Comparison of ENCODE assay signal across 8 cellular contexts in the genomic region with DNA sequence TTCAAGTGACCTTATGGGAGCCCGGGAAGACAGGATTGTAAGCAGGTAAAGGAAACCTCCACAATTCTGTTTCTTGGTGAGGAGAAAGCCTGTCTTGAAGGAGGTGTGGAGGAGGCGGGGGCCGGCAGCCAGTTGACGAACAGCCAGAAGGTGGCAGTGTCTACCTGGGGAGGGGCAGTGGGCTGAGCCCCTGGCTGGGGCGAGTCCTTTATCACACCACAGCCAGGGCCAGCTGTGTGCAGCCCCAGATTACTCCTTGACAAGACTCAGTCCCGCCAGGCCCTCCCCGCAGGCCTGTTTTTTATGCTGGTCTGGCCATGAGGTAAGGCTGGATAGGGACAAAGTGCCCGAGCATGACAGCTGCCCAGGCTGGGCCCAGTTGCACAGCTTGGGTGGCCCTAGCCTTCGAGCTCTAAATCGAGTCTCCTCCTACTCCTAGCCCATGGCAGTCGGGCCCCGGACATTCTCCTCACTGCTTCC. TPM values are rescaled to one million over a fixed set of nuclear protein-coding genes. Genes with fewer than 3 reads are reported as not detected.
DNase-seq lines count a peak whose midpoint lies in the region; ATAC-seq and TF ChIP-seq lines count a peak whose summit lies in the region.

No MANE protein-coding gene starts in this region.

- DNase-seq in DMS79 (lab: John Stamatoyannopoulos, UW) (peak; percentile 8), NCI-H82 treated with DMSO at 0.1 percent for 48 hours (lab: John Stamatoyannopoulos, UW; ENCODE audit: unreplicated experiment) (peak; percentile 85), endothelial cell (ENCODE audit: low spot score) (peak; percentile 89), substantia nigra (lab: John Stamatoyannopoulos, UW) (peak in 32 of 49 donors; percentile 3 to 62 (median 27)), GM23248 (no peak)
- DNase-seq in activated CD4-positive, alpha-beta memory T cell treated with anti-CD3 and anti-CD28 coated beads, Interleukin-2, amount 10 ng/mL, durations not matched to agents 7 days and 5 days: peak; percentile 76
- peak; percentile 50 to 67 (median 58) for DNase-seq in naive thymus-derived CD4-positive, alpha-beta T cell

- H3K36me3 Mint-ChIP-seq in activated CD4-positive, alpha-beta memory T cell treated with anti-CD3 and anti-CD28 coated beads, Interleukin-2, amount 10 ng/mL, durations not matched to agents 7 days and 5 days (ENCODE audit: low read depth): peaks cover 5% of the 10 kb centered on the region
- H3K36me3 Mint-ChIP-seq in endothelial cell (ENCODE audit: low read depth, unreplicated experiment): no peaks in the 10 kb centered on the region
- peaks cover 0 to 7% (median 0%) of the 10 kb centered on the region in 5 donors for H3K36me3 Mint-ChIP-seq in naive thymus-derived CD4-positive, alpha-beta T cell

- H3K9ac ChIP-seq in GM23248: no peak overlapping the region

- no peaks in the 10 kb centered on the region for H3K9me3 ChIP-seq in naive thymus-derived CD4-positive, alpha-beta T cell (ENCODE audit: control insufficient read depth in 2 of 3, low read length in 3 of 3)
- no peaks in the 10 kb centered on the region for H3K9me3 ChIP-seq in GM23248 (ENCODE audit: low read depth)

- no peaks in the 10 kb centered on the region for H3K27me3 ChIP-seq in naive thymus-derived CD4-positive, alpha-beta T cell (ENCODE audit: control insufficient read depth in 2 of 2, insufficient read depth in 2 of 2, low read length in 2 of 2)
- no peaks in the 10 kb centered on the region for H3K27me3 ChIP-seq in GM23248 (replicated peaks; ENCODE audit: insufficient read depth)

- POLR2A ChIA-PET in activated CD4-positive, alpha-beta memory T cell treated with anti-CD3 and anti-CD28 coated beads, Interleukin-2, amount 10 ng/mL, durations not matched to agents 7 days and 5 days (lab: Charles Lee): interaction anchor here (0.9 to 5.1 kb wide), 4 partner anchors 28 to 123 kb away, joined by 3 to 21 read pairs (median 4); a partner anchor contains a TSS
- POLR2A ChIA-PET in naive thymus-derived CD4-positive, alpha-beta T cell (lab: Charles Lee): no interaction called here

- H3K4me3 ChIP-seq in naive thymus-derived CD4-positive, alpha-beta T cell (ENCODE audit: low read length): peak overlapping the region; percentile 9
- no peak overlapping the region for H3K4me3 ChIP-seq in GM23248

- no peaks in the 10 kb centered on the region for H3F3A ChIP-seq in GM23248 (ENCODE audit: insufficient read depth)

- in situ Hi-C loops in GM23248 (cut with MboI): no loop called here

- H3K27me3 Mint-ChIP-seq in activated CD4-positive, alpha-beta memory T cell treated with anti-CD3 and anti-CD28 coated beads, Interleukin-2, amount 10 ng/mL, durations not matched to agents 7 days and 5 days: no peaks in the 10 kb centered on the region
- peaks cover 5% of the 10 kb centered on the region for H3K27me3 Mint-ChIP-seq in endothelial cell (ENCODE audit: unreplicated experiment)
- H3K27me3 Mint-ChIP-seq in naive thymus-derived CD4-positive, alpha-beta T cell: peaks cover 0 to 2% (median 0%) of the 10 kb centered on the region in 5 donors

- intact Hi-C loops in naive thymus-derived CD4-positive, alpha-beta T cell (cut with micrococcal nuclease): loop anchor here (1.0 to 5.0 kb wide), 5 partner anchors 44 to 143 kb away; a partner anchor contains a TSS

- H3K79me2 ChIP-seq in GM23248 (ENCODE audit: insufficient read depth): no peaks in the 10 kb centered on the region

- no peaks in the 10 kb centered on the region for H3K36me3 ChIP-seq in naive thymus-derived CD4-positive, alpha-beta T cell (ENCODE audit: control insufficient read depth in 2 of 3, insufficient read depth in 3 of 3, low read length in 3 of 3)
- no peaks in the 10 kb centered on the region for H3K36me3 ChIP-seq in GM23248 (ENCODE audit: low read depth)

- H3K27ac Mint-ChIP-seq in activated CD4-positive, alpha-beta memory T cell treated with anti-CD3 and anti-CD28 coated beads, Interleukin-2, amount 10 ng/mL, durations not matched to agents 7 days and 5 days: peak overlapping the region; percentile 69
- no peak overlapping the region for H3K27ac Mint-ChIP-seq in endothelial cell (ENCODE audit: unreplicated experiment)
- peak overlapping the region in 8 of 9 donors; percentile 37 to 92 (median 79) for H3K27ac Mint-ChIP-seq in naive thymus-derived CD4-positive, alpha-beta T cell

- H4K20me1 ChIP-seq in GM23248 (ENCODE audit: insufficient read depth): no peaks in the 10 kb centered on the region

- H3K4me1 ChIP-seq in naive thymus-derived CD4-positive, alpha-beta T cell (ENCODE audit: control insufficient read depth in 2 of 2, insufficient read depth in 2 of 2, low read length in 2 of 2): peaks cover 0 to 4% of the 10 kb centered on the region in 2 donors
- no peaks in the 10 kb centered on the region for H3K4me1 ChIP-seq in GM23248 (ENCODE audit: insufficient read depth)

- 63 to 65% methylated on average over 12 of the region's 12 CpGs for WGBS in GM23248 (ENCODE audit: low coverage in 1 of 2, low lambda C conversion rate in 2 of 2, missing lambda C conversion rate in 2 of 2), 2 experiments

- H3K4me2 ChIP-seq in GM23248 (ENCODE audit: unreplicated experiment): no peak overlapping the region

- no peak overlapping the region for H3K4me3 Mint-ChIP-seq in activated CD4-positive, alpha-beta memory T cell treated with anti-CD3 and anti-CD28 coated beads, Interleukin-2, amount 10 ng/mL, durations not matched to agents 7 days and 5 days
- no peak overlapping the region for H3K4me3 Mint-ChIP-seq in endothelial cell (ENCODE audit: unreplicated experiment)
- peak overlapping the region; percentile 49 to 77 (median 67) for H3K4me3 Mint-ChIP-seq in naive thymus-derived CD4-positive, alpha-beta T cell

- H3K27ac ChIP-seq in naive thymus-derived CD4-positive, alpha-beta T cell (ENCODE audit: low read depth, low read length): no peak overlapping the region
- H3K27ac ChIP-seq in substantia nigra (ENCODE audit: low read depth, low read length, poor library complexity, severe bottlenecking): no peak overlapping the region
- H3K27ac ChIP-seq in GM23248: no peak overlapping the region

- CTCF ChIA-PET in activated CD4-positive, alpha-beta memory T cell treated with anti-CD3 and anti-CD28 coated beads, Interleukin-2, amount 10 ng/mL, durations not matched to agents 7 days and 5 days (lab: Charles Lee): interaction anchor here (0.6 to 2.7 kb wide), 25 partner anchors 11 to 361 kb away, joined by 3 to 12 read pairs (median 4); a partner anchor contains a TSS
- CTCF ChIA-PET in naive thymus-derived CD4-positive, alpha-beta T cell (lab: Charles Lee): interaction anchor here (0.6 to 1.7 kb wide), 5 partner anchors 9 to 339 kb away, joined by 3 to 11 read pairs (median 3); no protein-coding TSS in a partner anchor

- peaks cover 47% of the 10 kb centered on the region for H3K4me1 Mint-ChIP-seq in activated CD4-positive, alpha-beta memory T cell treated with anti-CD3 and anti-CD28 coated beads, Interleukin-2, amount 10 ng/mL, durations not matched to agents 7 days and 5 days
- H3K4me1 Mint-ChIP-seq in endothelial cell (ENCODE audit: unreplicated experiment): peaks cover 4% of the 10 kb centered on the region
- H3K4me1 Mint-ChIP-seq in naive thymus-derived CD4-positive, alpha-beta T cell: peaks cover 6 to 36% (median 26%) of the 10 kb centered on the region in 7 donors

- H3K9me2 ChIP-seq in GM23248 (ENCODE audit: insufficient read depth): no peaks in the 10 kb centered on the region

- no peak overlapping the region for H2AFZ ChIP-seq in GM23248

- peaks cover 13% of the 10 kb centered on the region for H3K9me3 Mint-ChIP-seq in activated CD4-positive, alpha-beta memory T cell treated with anti-CD3 and anti-CD28 coated beads, Interleukin-2, amount 10 ng/mL, durations not matched to agents 7 days and 5 days
- H3K9me3 Mint-ChIP-seq in endothelial cell (ENCODE audit: unreplicated experiment): no peaks in the 10 kb centered on the region
- H3K9me3 Mint-ChIP-seq in naive thymus-derived CD4-positive, alpha-beta T cell: peaks cover 0 to 9% (median 0%) of the 10 kb centered on the region in 11 donors

- peak; percentile 76 for ATAC-seq in HG02642 (IDR thresholded peaks at IDR 0.05; ENCODE audit: poor library complexity, unreplicated experiment)
- ATAC-seq in naive thymus-derived CD4-positive, alpha-beta T cell: peak; percentile 88

- TF ChIP-seq CTCF in endothelial cell (IDR thresholded peaks at IDR 0.05; ENCODE audit: unreplicated experiment): peak; percentile 62

RNA-seq across cellular contexts. Expression of a gene that starts 40.9 kb away (rescaled TPM):
- total RNA-seq in activated CD4-positive, alpha-beta memory T cell treated with anti-CD3 and anti-CD28 coated beads, Interleukin-2, amount 10 ng/mL, durations not matched to agents 7 days and 5 days: 100 to 1,000 TPM; 218 to 224 TPM
- 133 TPM for total RNA-seq in endothelial cell (ENCODE audit: unreplicated experiment)
- 100 to 1,000 TPM in 1 of 5 experiments, 10 to 100 TPM in 4; 32.4 to 230 (median 33.7) TPM for total RNA-seq in naive thymus-derived CD4-positive, alpha-beta T cell
- 10 to 100 TPM; 76.0 to 91.3 TPM for polyA plus RNA-seq in naive thymus-derived CD4-positive, alpha-beta T cell
- total RNA-seq in GM23248 (2014; rRNA removed; shearing (Covaris generic)): 58.3 and 67.7 TPM in 2 replicates
- polyA plus RNA-seq in GM23248 (2016; fragmentation: Nextera tagmentation; extraction: Ambion mirVana): 104 and 109 TPM in 2 replicates

RNA-seq across cellular contexts. Expression of a gene that starts 57.9 kb away (rescaled TPM):
- 10 to 100 TPM; 29.7 to 29.9 TPM for total RNA-seq in activated CD4-positive, alpha-beta memory T cell treated with anti-CD3 and anti-CD28 coated beads, Interleukin-2, amount 10 ng/mL, durations not matched to agents 7 days and 5 days
- total RNA-seq in endothelial cell (ENCODE audit: unreplicated experiment): 11.2 TPM
- 10 to 100 TPM; 15.9 to 31.0 (median 20.7) TPM for total RNA-seq in naive thymus-derived CD4-positive, alpha-beta T cell
- 10 to 100 TPM in 1 of 2 donors, 1 to 10 TPM in 1; 5.6 to 11.0 TPM for polyA plus RNA-seq in naive thymus-derived CD4-positive, alpha-beta T cell
- total RNA-seq in GM23248 (2014; rRNA removed; shearing (Covaris generic)): 3.2 and 3.6 TPM in 2 replicates
- polyA plus RNA-seq in GM23248 (2016; fragmentation: Nextera tagmentation; extraction: Ambion mirVana): 4.5 and 4.7 TPM in 2 replicates

Comparison
In these comparisons a context has a peak if more than half of its experiments do, and no peak if none do; other contexts are left out.
1. H3K4me3 Mint-ChIP-seq: peak in naive thymus-derived CD4-positive, alpha-beta T cell (10 of 10); none in activated CD4-positive, alpha-beta memory T cell treated with anti-CD3 and anti-CD28 coated beads, Interleukin-2, amount 10 ng/mL, durations not matched to agents 7 days and 5 days (single experiment) and endothelial cell (single experiment).